ENCODE assay signal across 1 cellular context in the genomic region with DNA sequence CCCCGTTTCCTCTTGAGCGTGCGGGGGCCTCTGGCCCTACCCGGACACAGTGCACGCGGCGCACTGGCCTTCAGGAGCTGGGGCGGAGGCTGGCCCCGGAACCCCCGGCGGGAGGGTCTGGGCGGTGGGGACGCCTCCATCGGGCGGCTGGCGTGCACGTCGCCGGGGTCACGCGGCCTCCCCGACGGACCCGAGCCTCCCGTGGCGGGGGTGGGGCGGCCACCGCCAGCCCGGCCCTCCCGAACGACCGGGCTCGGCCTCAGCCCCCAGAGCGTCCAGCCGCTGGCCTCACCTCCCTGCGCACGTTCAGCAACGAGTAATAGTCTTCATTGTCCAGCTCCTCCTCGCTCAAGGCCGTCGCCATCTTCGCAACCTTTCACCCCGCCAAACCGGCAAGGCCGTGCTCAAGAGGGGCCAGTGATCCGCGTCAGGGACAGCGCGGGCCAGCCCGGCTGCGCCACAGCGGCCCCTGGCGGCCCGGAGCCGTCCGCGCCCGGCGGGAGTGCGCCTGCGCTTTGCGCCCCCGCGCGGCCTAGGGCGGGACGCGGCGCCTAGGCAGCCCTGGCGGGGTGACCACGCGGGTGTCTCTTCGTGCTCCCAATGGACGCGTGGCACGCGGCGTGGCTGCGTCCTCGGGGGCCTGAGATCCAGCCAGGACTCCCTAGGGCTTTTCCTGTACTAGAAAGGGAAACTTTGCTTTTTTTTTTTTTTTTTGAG.
TF ChIP-seq lines count a peak whose summit lies in the region.

A gene with protein sequence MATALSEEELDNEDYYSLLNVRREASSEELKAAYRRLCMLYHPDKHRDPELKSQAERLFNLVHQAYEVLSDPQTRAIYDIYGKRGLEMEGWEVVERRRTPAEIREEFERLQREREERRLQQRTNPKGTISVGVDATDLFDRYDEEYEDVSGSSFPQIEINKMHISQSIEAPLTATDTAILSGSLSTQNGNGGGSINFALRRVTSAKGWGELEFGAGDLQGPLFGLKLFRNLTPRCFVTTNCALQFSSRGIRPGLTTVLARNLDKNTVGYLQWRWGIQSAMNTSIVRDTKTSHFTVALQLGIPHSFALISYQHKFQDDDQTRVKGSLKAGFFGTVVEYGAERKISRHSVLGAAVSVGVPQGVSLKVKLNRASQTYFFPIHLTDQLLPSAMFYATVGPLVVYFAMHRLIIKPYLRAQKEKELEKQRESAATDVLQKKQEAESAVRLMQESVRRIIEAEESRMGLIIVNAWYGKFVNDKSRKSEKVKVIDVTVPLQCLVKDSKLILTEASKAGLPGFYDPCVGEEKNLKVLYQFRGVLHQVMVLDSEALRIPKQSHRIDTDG (minus strand): TSS at position 380 of the 717 bp plus-strand sequence. CDS start 16 bp downstream, at position 364.

TF ChIP-seq in HepG2, 621 proteins besides CTCF, POLR2A, EP300 and RAD21 (continued from another document and continues in another):
- TF ChIP-seq, protein P1, sequence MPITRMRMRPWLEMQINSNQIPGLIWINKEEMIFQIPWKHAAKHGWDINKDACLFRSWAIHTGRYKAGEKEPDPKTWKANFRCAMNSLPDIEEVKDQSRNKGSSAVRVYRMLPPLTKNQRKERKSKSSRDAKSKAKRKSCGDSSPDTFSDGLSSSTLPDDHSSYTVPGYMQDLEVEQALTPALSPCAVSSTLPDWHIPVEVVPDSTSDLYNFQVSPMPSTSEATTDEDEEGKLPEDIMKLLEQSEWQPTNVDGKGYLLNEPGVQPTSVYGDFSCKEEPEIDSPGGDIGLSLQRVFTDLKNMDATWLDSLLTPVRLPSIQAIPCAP (CRISPR knock-in tag; IDR thresholded peaks at IDR 0.05; ENCODE audit: low read depth) = peak; percentile 84; the same call in 1 of the 2 replicates
- TF ChIP-seq ZSCAN25 (CRISPR knock-in tag; IDR thresholded peaks at IDR 0.05) = peak; percentile 73
- TF ChIP-seq, protein P2, sequence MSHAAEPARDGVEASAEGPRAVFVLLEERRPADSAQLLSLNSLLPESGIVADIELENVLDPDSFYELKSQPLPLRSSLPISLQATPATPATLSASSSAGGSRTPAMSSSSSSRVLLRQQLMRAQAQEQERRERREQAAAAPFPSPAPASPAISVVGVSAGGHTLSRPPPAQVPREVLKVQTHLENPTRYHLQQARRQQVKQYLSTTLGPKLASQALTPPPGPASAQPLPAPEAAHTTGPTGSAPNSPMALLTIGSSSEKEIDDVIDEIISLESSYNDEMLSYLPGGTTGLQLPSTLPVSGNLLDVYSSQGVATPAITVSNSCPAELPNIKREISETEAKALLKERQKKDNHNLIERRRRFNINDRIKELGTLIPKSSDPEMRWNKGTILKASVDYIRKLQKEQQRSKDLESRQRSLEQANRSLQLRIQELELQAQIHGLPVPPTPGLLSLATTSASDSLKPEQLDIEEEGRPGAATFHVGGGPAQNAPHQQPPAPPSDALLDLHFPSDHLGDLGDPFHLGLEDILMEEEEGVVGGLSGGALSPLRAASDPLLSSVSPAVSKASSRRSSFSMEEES (CRISPR knock-in tag; IDR thresholded peaks at IDR 0.05) = peak; percentile 80
- TF ChIP-seq ZMYM2 (CRISPR knock-in tag; IDR thresholded peaks at IDR 0.05) = peak; percentile 84
- TF ChIP-seq YEATS2 (CRISPR knock-in tag; IDR thresholded peaks at IDR 0.05; ENCODE audit: borderline replicate concordance) = peak; percentile 84
- peak; percentile 74 for TF ChIP-seq POLR2AphosphoS5 (IDR thresholded peaks at IDR 0.05; ENCODE audit: low read depth, low read length)
- TF ChIP-seq RCOR2 (CRISPR knock-in tag; IDR thresholded peaks at IDR 0.05) = no peak
- TF ChIP-seq, protein P3, sequence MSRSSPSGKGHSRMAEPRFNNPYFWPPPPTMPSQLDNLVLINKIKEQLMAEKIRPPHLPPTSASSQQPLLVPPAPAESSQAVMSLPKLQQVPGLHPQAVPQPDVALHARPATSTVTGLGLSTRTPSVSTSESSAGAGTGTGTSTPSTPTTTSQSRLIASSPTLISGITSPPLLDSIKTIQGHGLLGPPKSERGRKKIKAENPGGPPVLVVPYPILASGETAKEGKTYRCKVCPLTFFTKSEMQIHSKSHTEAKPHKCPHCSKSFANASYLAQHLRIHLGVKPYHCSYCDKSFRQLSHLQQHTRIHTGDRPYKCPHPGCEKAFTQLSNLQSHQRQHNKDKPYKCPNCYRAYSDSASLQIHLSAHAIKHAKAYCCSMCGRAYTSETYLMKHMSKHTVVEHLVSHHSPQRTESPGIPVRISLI (CRISPR knock-in tag; IDR thresholded peaks at IDR 0.05; ENCODE audit: borderline replicate concordance) = 0 out of 2 replicates have a peak, but pooled peaks have one; percentile 67
- no peak for TF ChIP-seq NFRKB (IDR thresholded peaks at IDR 0.05)
- peak; percentile 89; the same call in 1 of the 2 replicates for TF ChIP-seq ZNF34 (CRISPR knock-in tag; IDR thresholded peaks at IDR 0.05; ENCODE audit: borderline replicate concordance)
- TF ChIP-seq ZNF496 (CRISPR knock-in tag; IDR thresholded peaks at IDR 0.05; ENCODE audit: insufficient replicate concordance) = no peak
- TF ChIP-seq REXO4 (CRISPR knock-in tag; IDR thresholded peaks at IDR 0.05; ENCODE audit: borderline replicate concordance) = peak; percentile 96
- peak; percentile 84 for TF ChIP-seq HOXA9 (CRISPR knock-in tag; IDR thresholded peaks at IDR 0.05; ENCODE audit: borderline replicate concordance)
- peak; percentile 69 for TF ChIP-seq ZNF331 (CRISPR knock-in tag; IDR thresholded peaks at IDR 0.05)
- no peak for TF ChIP-seq ZNF660 (CRISPR knock-in tag; IDR thresholded peaks at IDR 0.05; ENCODE audit: borderline replicate concordance, low read depth)
- TF ChIP-seq, protein P4, sequence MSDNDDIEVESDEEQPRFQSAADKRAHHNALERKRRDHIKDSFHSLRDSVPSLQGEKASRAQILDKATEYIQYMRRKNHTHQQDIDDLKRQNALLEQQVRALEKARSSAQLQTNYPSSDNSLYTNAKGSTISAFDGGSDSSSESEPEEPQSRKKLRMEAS (IDR thresholded peaks at IDR 0.05) = peak; percentile 99
- TF ChIP-seq, protein P5, sequence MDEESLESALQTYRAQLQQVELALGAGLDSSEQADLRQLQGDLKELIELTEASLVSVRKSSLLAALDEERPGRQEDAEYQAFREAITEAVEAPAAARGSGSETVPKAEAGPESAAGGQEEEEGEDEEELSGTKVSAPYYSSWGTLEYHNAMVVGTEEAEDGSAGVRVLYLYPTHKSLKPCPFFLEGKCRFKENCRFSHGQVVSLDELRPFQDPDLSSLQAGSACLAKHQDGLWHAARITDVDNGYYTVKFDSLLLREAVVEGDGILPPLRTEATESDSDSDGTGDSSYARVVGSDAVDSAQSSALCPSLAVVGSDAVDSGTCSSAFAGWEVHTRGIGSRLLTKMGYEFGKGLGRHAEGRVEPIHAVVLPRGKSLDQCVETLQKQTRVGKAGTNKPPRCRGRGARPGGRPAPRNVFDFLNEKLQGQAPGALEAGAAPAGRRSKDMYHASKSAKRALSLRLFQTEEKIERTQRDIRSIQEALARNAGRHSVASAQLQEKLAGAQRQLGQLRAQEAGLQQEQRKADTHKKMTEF (CRISPR knock-in tag; IDR thresholded peaks at IDR 0.05) = peak; percentile 70
- peak; percentile 63; the same call in 1 of the 2 replicates for TF ChIP-seq ELF3 (CRISPR knock-in tag; IDR thresholded peaks at IDR 0.05)
- 0 out of 2 replicates have a peak, but pooled peaks have one; percentile 9 for TF ChIP-seq ZNF205 (CRISPR knock-in tag; IDR thresholded peaks at IDR 0.05)
- TF ChIP-seq ZNF569 (CRISPR knock-in tag; IDR thresholded peaks at IDR 0.05; ENCODE audit: borderline replicate concordance) = peak; percentile 7; the same call in 1 of the 2 replicates
- TF ChIP-seq ZNF547 (CRISPR knock-in tag; IDR thresholded peaks at IDR 0.05) = peak; percentile 98
- peak; percentile 92 for TF ChIP-seq CCDC6 (CRISPR knock-in tag; IDR thresholded peaks at IDR 0.05)
- no peak for TF ChIP-seq ZNF350 (CRISPR knock-in tag; IDR thresholded peaks at IDR 0.05; ENCODE audit: borderline replicate concordance, low read depth)
- peak; percentile 98; the same call in 1 of the 2 replicates for TF ChIP-seq ZFP41 (CRISPR knock-in tag; IDR thresholded peaks at IDR 0.05; ENCODE audit: borderline replicate concordance)
- peak; percentile 98 for TF ChIP-seq ZNF274 (CRISPR knock-in tag; IDR thresholded peaks at IDR 0.05)
- TF ChIP-seq, protein P6, sequence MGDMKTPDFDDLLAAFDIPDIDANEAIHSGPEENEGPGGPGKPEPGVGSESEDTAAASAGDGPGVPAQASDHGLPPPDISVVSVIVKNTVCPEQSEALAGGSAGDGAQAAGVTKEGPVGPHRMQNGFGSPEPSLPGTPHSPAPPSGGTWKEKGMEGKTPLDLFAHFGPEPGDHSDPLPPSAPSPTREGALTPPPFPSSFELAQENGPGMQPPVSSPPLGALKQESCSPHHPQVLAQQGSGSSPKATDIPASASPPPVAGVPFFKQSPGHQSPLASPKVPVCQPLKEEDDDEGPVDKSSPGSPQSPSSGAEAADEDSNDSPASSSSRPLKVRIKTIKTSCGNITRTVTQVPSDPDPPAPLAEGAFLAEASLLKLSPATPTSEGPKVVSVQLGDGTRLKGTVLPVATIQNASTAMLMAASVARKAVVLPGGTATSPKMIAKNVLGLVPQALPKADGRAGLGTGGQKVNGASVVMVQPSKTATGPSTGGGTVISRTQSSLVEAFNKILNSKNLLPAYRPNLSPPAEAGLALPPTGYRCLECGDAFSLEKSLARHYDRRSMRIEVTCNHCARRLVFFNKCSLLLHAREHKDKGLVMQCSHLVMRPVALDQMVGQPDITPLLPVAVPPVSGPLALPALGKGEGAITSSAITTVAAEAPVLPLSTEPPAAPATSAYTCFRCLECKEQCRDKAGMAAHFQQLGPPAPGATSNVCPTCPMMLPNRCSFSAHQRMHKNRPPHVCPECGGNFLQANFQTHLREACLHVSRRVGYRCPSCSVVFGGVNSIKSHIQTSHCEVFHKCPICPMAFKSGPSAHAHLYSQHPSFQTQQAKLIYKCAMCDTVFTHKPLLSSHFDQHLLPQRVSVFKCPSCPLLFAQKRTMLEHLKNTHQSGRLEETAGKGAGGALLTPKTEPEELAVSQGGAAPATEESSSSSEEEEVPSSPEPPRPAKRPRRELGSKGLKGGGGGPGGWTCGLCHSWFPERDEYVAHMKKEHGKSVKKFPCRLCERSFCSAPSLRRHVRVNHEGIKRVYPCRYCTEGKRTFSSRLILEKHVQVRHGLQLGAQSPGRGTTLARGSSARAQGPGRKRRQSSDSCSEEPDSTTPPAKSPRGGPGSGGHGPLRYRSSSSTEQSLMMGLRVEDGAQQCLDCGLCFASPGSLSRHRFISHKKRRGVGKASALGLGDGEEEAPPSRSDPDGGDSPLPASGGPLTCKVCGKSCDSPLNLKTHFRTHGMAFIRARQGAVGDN (CRISPR knock-in tag; IDR thresholded peaks at IDR 0.05) = peak; percentile 98
- TF ChIP-seq, protein P7, sequence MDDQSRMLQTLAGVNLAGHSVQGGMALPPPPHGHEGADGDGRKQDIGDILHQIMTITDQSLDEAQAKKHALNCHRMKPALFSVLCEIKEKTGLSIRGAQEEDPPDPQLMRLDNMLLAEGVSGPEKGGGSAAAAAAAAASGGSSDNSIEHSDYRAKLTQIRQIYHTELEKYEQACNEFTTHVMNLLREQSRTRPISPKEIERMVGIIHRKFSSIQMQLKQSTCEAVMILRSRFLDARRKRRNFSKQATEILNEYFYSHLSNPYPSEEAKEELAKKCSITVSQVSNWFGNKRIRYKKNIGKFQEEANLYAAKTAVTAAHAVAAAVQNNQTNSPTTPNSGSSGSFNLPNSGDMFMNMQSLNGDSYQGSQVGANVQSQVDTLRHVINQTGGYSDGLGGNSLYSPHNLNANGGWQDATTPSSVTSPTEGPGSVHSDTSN (CRISPR knock-in tag; IDR thresholded peaks at IDR 0.05; ENCODE audit: borderline replicate concordance) = no peak
- no peak for TF ChIP-seq ZNF33A (CRISPR knock-in tag; IDR thresholded peaks at IDR 0.05; ENCODE audit: borderline replicate concordance)
- peak; percentile 78; the same call in 1 of the 2 replicates for TF ChIP-seq ZNF83 (CRISPR knock-in tag; IDR thresholded peaks at IDR 0.05; ENCODE audit: borderline replicate concordance)
- peak; percentile 55; the same call in 1 of the 2 replicates for TF ChIP-seq GLI4 (CRISPR knock-in tag; IDR thresholded peaks at IDR 0.05; ENCODE audit: borderline replicate concordance)
- TF ChIP-seq, protein P8, sequence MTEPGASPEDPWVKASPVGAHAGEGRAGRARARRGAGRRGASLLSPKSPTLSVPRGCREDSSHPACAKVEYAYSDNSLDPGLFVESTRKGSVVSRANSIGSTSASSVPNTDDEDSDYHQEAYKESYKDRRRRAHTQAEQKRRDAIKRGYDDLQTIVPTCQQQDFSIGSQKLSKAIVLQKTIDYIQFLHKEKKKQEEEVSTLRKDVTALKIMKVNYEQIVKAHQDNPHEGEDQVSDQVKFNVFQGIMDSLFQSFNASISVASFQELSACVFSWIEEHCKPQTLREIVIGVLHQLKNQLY (CRISPR knock-in tag; IDR thresholded peaks at IDR 0.05) = no peak
- TF ChIP-seq, protein P9, sequence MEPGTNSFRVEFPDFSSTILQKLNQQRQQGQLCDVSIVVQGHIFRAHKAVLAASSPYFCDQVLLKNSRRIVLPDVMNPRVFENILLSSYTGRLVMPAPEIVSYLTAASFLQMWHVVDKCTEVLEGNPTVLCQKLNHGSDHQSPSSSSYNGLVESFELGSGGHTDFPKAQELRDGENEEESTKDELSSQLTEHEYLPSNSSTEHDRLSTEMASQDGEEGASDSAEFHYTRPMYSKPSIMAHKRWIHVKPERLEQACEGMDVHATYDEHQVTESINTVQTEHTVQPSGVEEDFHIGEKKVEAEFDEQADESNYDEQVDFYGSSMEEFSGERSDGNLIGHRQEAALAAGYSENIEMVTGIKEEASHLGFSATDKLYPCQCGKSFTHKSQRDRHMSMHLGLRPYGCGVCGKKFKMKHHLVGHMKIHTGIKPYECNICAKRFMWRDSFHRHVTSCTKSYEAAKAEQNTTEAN (CRISPR knock-in tag; conservative IDR thresholded peaks at IDR 0.05) = peak; percentile 93
- TF ChIP-seq, protein P10, sequence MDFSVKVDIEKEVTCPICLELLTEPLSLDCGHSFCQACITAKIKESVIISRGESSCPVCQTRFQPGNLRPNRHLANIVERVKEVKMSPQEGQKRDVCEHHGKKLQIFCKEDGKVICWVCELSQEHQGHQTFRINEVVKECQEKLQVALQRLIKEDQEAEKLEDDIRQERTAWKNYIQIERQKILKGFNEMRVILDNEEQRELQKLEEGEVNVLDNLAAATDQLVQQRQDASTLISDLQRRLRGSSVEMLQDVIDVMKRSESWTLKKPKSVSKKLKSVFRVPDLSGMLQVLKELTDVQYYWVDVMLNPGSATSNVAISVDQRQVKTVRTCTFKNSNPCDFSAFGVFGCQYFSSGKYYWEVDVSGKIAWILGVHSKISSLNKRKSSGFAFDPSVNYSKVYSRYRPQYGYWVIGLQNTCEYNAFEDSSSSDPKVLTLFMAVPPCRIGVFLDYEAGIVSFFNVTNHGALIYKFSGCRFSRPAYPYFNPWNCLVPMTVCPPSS (IDR thresholded peaks at IDR 0.05) = no peak
- TF ChIP-seq ZBTB8A (CRISPR knock-in tag; IDR thresholded peaks at IDR 0.05; ENCODE audit: borderline replicate concordance, low read depth) = peak; percentile 50; the same call in 1 of the 2 replicates
- TF ChIP-seq XBP1 (CRISPR knock-in tag; IDR thresholded peaks at IDR 0.05) = peak; percentile 78; the same call in 1 of the 2 replicates
- TF ChIP-seq, protein P11, sequence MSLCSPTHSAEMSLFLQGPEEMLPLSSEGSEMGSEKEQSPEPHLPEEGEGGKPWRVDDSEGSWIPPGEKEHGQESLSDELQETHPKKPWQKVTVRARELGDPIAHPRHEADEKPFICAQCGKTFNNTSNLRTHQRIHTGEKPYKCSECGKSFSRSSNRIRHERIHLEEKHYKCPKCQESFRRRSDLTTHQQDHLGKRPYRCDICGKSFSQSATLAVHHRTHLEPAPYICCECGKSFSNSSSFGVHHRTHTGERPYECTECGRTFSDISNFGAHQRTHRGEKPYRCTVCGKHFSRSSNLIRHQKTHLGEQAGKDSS (CRISPR knock-in tag; IDR thresholded peaks at IDR 0.05; ENCODE audit: borderline replicate concordance, low read depth) = peak; percentile 90; the same call in 1 of the 2 replicates
- no peak for TF ChIP-seq ZKSCAN5 (CRISPR knock-in tag; IDR thresholded peaks at IDR 0.05)
- TF ChIP-seq TBX2 (CRISPR knock-in tag; IDR thresholded peaks at IDR 0.05; ENCODE audit: borderline replicate concordance) = no peak; the same call in none of the 2 replicates
- TF ChIP-seq MED8 (CRISPR knock-in tag; IDR thresholded peaks at IDR 0.05; ENCODE audit: insufficient replicate concordance) = peak; percentile 70
- TF ChIP-seq PAWR (CRISPR knock-in tag; IDR thresholded peaks at IDR 0.05; ENCODE audit: borderline replicate concordance) = 0 out of 2 replicates have a peak, but pooled peaks have one; percentile 70
